20 cellular contexts compared by ENCODE assay signal in the genomic region with DNA sequence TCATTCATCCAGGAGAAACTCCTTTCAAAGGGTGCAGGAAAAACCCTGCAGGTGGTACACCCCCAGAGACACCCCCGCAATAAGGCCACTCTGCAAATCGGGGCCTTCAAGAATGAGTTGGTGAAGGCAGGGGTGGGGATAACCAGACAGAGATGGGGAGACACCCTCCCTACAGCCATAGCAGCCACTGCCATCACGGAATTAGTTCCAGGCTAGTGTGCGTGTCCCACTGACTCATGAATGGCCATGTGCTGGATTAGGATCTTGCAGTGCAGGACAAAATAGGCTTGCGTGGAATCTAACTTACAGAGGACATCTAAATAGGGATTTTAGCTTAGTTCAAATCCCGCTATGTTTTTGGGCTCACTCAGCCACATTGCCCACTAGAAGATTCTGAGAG.
"Had no signal": no experiment of that assay in that cellular context is flagged by ENCODE, and none has a peak within 500 bp of the region (broad histone marks: within the 10 kb centered on the region; RNA-seq: fewer than 3 reads in every experiment).

No MANE protein-coding gene starts in this region.

- H3K27ac ChIP-seq: esophagus squamous epithelium, gastrocnemius medialis, lower lobe of right lung, parathyroid adenoma, right lobe of liver, thoracic aorta, transverse colon, upper lobe of right lung, uterus had no signal

- H3K36me3 Mint-ChIP-seq: naive thymus-derived CD8-positive, alpha-beta T cell; stimulated activated naive B cell treated with anti-CD40 and anti-IgM and Interleukin-4, amounts not matched to agents 10 μg/mL and 1 μg/mL and 100 μg/mL, for 72 hours had no signal

- H3K79me2 ChIP-seq: parathyroid adenoma had no signal

- H3K36me3 ChIP-seq: esophagus squamous epithelium, gastrocnemius medialis, lower lobe of right lung, right lobe of liver, thoracic aorta, transverse colon, upper lobe of right lung, uterus had no signal

- H3K27ac Mint-ChIP-seq: effector memory CD8-positive, alpha-beta T cell; naive thymus-derived CD8-positive, alpha-beta T cell; progenitor cell of endocrine pancreas; stimulated activated naive B cell treated with anti-CD40 and anti-IgM and Interleukin-4, amounts not matched to agents 10 μg/mL and 1 μg/mL and 100 μg/mL, for 72 hours; stimulated activated naive CD8-positive, alpha-beta T cell treated with anti-CD3 and anti-CD28 coated beads, Interleukin-15, Interleukin-2, amounts not matched to agents 100 ng/mL and 50 ng/mL, for 24 hours had no signal

- H3K27me3 ChIP-seq: right lobe of liver, upper lobe of right lung, uterus had no signal

- H2AFZ ChIP-seq: parathyroid adenoma had no signal

- H3K4me3 Mint-ChIP-seq: effector memory CD8-positive, alpha-beta T cell; naive thymus-derived CD8-positive, alpha-beta T cell; stimulated activated naive B cell treated with anti-CD40 and anti-IgM and Interleukin-4, amounts not matched to agents 10 μg/mL and 1 μg/mL and 100 μg/mL, for 72 hours; stimulated activated naive CD8-positive, alpha-beta T cell treated with anti-CD3 and anti-CD28 coated beads, Interleukin-15, Interleukin-2, amounts not matched to agents 100 ng/mL and 50 ng/mL, for 24 hours had no signal

- ATAC-seq: effector memory CD8-positive, alpha-beta T cell; gastrocnemius medialis; left ventricle myocardium superior; lower lobe of right lung; naive thymus-derived CD8-positive, alpha-beta T cell; right lobe of liver; stimulated activated naive B cell treated with anti-CD40 and anti-IgM and Interleukin-4, amounts not matched to agents 10 μg/mL and 1 μg/mL and 100 μg/mL, for 72 hours; upper lobe of right lung had no signal

- H3K4me3 ChIP-seq: esophagus squamous epithelium, gastrocnemius medialis, lower lobe of right lung, right lobe of liver, thoracic aorta, transverse colon, upper lobe of right lung, uterus had no signal

- DNase-seq: cortex of kidney; effector memory CD8-positive, alpha-beta T cell; erythroblast; esophagus squamous epithelium; gastrocnemius medialis; head of caudate nucleus; left ventricle myocardium superior; lower lobe of right lung; naive thymus-derived CD8-positive, alpha-beta T cell; right lobe of liver; stimulated activated CD4-positive, alpha-beta T cell treated with anti-CD3 and anti-CD28 coated beads, Interleukin-2, amount 100 ng/mL, for 24 hours; stimulated activated CD4-positive, alpha-beta T cell treated with anti-CD3 and anti-CD28 coated beads, Interleukin-4, amount 100 ng/mL, for 24 hours; stimulated activated naive B cell treated with anti-CD40 and anti-IgM and Interleukin-4, amounts not matched to agents 10 μg/mL and 1 μg/mL and 100 μg/mL, for 72 hours; transverse colon; upper lobe of right lung; uterus had no signal

- H3K9me3 Mint-ChIP-seq: effector memory CD8-positive, alpha-beta T cell; naive thymus-derived CD8-positive, alpha-beta T cell; stimulated activated naive B cell treated with anti-CD40 and anti-IgM and Interleukin-4, amounts not matched to agents 10 μg/mL and 1 μg/mL and 100 μg/mL, for 72 hours; stimulated activated naive CD8-positive, alpha-beta T cell treated with anti-CD3 and anti-CD28 coated beads, Interleukin-15, Interleukin-2, amounts not matched to agents 100 ng/mL and 50 ng/mL, for 24 hours had no signal

- H3K4me1 ChIP-seq: upper lobe of right lung, uterus had no signal

- H3K9me3 ChIP-seq: esophagus squamous epithelium, gastrocnemius medialis, lower lobe of right lung, right lobe of liver, thoracic aorta, transverse colon, upper lobe of right lung, uterus had no signal

- H3K9ac ChIP-seq: parathyroid adenoma had no signal
